Comparison of ENCODE assay signal across 13 cellular contexts in the genomic region with DNA sequence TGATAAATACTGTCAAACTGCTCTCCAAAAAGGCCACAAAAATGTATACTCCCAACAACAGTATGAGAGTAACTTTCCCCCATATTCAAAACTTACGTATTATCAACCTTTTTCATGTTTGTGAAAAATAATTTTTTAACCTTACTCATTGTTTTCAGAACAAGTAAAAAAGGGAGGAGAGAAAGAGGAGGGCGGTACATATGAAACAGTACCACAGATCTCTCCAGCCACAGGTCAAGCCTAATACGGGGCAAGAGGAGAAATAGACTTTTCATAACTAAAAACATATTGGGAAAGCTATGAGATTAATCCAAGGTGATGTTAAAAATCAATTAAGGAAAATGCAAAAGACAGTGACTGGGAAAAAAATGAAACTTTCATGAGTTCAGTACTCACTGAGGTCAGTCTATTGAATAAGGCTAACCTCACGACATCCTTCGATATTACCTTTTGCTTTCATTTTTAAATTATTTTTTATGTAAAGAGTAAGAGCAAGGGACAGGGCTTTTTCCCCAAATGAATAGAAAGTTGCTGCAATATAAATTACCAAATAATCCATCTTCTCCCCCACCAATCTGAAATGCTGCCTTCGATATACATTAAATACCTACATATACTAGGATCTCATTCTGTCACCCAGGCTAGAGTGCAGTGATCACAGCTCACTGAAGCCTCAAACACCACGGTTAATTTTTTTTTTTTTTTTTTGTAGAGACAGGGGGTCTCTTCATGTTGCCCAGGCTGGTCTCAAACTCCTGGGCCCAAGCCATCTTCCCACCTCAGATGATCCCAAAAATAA. TPM values are rescaled to one million over a fixed set of nuclear protein-coding genes. Genes with fewer than 3 reads are reported as not detected.
A peak's percentile ranks its signal among the peaks of the same experiment; 100 is the strongest.
DNase-seq lines count a peak whose midpoint lies in the region; ATAC-seq and TF ChIP-seq lines count a peak whose summit lies in the region.
"Had no signal": no experiment of that assay in that cellular context is flagged by ENCODE, and none has a peak within 500 bp of the region (broad histone marks: within the 10 kb centered on the region; RNA-seq: fewer than 3 reads in every experiment).

No MANE protein-coding gene starts in this region.

- no peak for TF ChIP-seq POLR2A in adrenal gland (IDR thresholded peaks at IDR 0.05)

- H3K27ac Mint-ChIP-seq in CD4-positive, alpha-beta memory T cell, result peak overlapping the region; percentile 62 to 90 (median 72)
- H3K27ac Mint-ChIP-seq in T-helper 17 cell, result peak overlapping the region; percentile 27
- H3K27ac Mint-ChIP-seq in nephron progenitor cell, result no peak overlapping the region

- H3K36me3 ChIP-seq in CD4-positive, alpha-beta memory T cell (ENCODE audit: insufficient read depth, low read length), result no peaks in the 10 kb centered on the region
- no peaks in the 10 kb centered on the region for H3K36me3 ChIP-seq in tibial artery
- H3K36me3 ChIP-seq in adrenal gland (replicated peaks in 1 of 2), result no peaks in the 10 kb centered on the region

- H3K4me3 ChIP-seq in CD4-positive, alpha-beta memory T cell (ENCODE audit: low read length in 2 of 2), result no peak overlapping the region
- H3K4me3 ChIP-seq in tibial artery, result no peak overlapping the region
- H3K4me3 ChIP-seq in adrenal gland, result no peak overlapping the region
- H3K4me3 ChIP-seq: BLaER1, PC-9 had no signal

- CTCF ChIA-PET in CD4-positive, alpha-beta memory T cell (lab: Charles Lee; ENCODE audit: partially characterized antibody), result interaction anchor here (0.6 to 1.5 kb wide), 5 partner anchors 9 to 146 kb away, joined by 3 to 9 read pairs (median 4); no protein-coding TSS in a partner anchor

- H3K9me3 ChIP-seq in CD4-positive, alpha-beta memory T cell (ENCODE audit: control insufficient read depth in 1 of 2, low read length in 2 of 2), result no peaks in the 10 kb centered on the region
- H3K9me3 ChIP-seq in T-helper 17 cell (ENCODE audit: control insufficient read depth, low read length, poor library complexity, severe bottlenecking) (no peaks in the 10 kb centered on the region), tibial artery (no peaks in the 10 kb centered on the region), adrenal gland (replicated peaks in 1 of 3) (no peaks in the 10 kb centered on the region)

- ATAC-seq in GM18907 (IDR thresholded peaks at IDR 0.05; ENCODE audit: unreplicated experiment) (peak; percentile 42), HG02759 (IDR thresholded peaks at IDR 0.05; ENCODE audit: unreplicated experiment) (peak; percentile 54), T-helper 17 cell (peak; percentile 55)
- ATAC-seq: HCT116 had no signal

- peak overlapping the region; percentile 68 to 89 (median 76) for H3K4me3 Mint-ChIP-seq in CD4-positive, alpha-beta memory T cell
- H3K4me3 Mint-ChIP-seq in T-helper 17 cell, result peak overlapping the region; percentile 55
- H3K4me3 Mint-ChIP-seq in nephron progenitor cell, result no peak overlapping the region

- H3K27me3 ChIP-seq in CD4-positive, alpha-beta memory T cell (ENCODE audit: insufficient read depth, low read length), result no peaks in the 10 kb centered on the region
- H3K27me3 ChIP-seq in tibial artery (no peaks in the 10 kb centered on the region), adrenal gland (no peaks in the 10 kb centered on the region)
- H3K27me3 ChIP-seq: BLaER1 had no signal

- intact Hi-C loops in CD4-positive, alpha-beta memory T cell (cut with micrococcal nuclease), result loop anchor here (2.0 kb wide), 1 partner anchor 14 kb away; no protein-coding TSS in a partner anchor
- intact Hi-C loops in tibial artery (cut with DNase I; ENCODE audit: low total_unique reads) (no loop called here), adrenal gland (cut with DNase I) (no loop called here)

- POLR2A ChIA-PET in CD4-positive, alpha-beta memory T cell (lab: Charles Lee; ENCODE audit: partially characterized antibody), result interaction anchor here (0.5 to 1.0 kb wide), 3 partner anchors 11 to 216 kb away, joined by 3 to 4 read pairs (median 3); a partner anchor contains a TSS

- H3K27me3 Mint-ChIP-seq in CD4-positive, alpha-beta memory T cell, result no peaks in the 10 kb centered on the region
- H3K27me3 Mint-ChIP-seq in T-helper 17 cell (no peaks in the 10 kb centered on the region), nephron progenitor cell (ENCODE audit: low read depth, poor library complexity) (no peaks in the 10 kb centered on the region)

- H3K27ac ChIP-seq in CD4-positive, alpha-beta memory T cell (ENCODE audit: low read depth, low read length), result peak overlapping the region; percentile 15
- H3K27ac ChIP-seq in tibial artery, result no peak overlapping the region
- no peak overlapping the region for H3K27ac ChIP-seq in adrenal gland
- H3K27ac ChIP-seq: BLaER1, PC-9 had no signal

- peaks cover 44% of the 10 kb centered on the region for H3K4me1 ChIP-seq in CD4-positive, alpha-beta memory T cell (ENCODE audit: insufficient read depth, low read length)
- H3K4me1 ChIP-seq in tibial artery (peaks cover 0 to under 1% (median 0%) of the 10 kb centered on the region in 4 donors), adrenal gland (replicated peaks in 1 of 2) (no peaks in the 10 kb centered on the region)

- H3K4me1 Mint-ChIP-seq in CD4-positive, alpha-beta memory T cell, result peaks cover 44 to 72% (median 61%) of the 10 kb centered on the region in 4 donors
- H3K4me1 Mint-ChIP-seq in T-helper 17 cell (peaks cover 20% of the 10 kb centered on the region), nephron progenitor cell (peaks cover 15% of the 10 kb centered on the region)

- H3K9me3 Mint-ChIP-seq in CD4-positive, alpha-beta memory T cell, result no peaks in the 10 kb centered on the region
- no peaks in the 10 kb centered on the region for H3K9me3 Mint-ChIP-seq in nephron progenitor cell

- H3K36me3 Mint-ChIP-seq in CD4-positive, alpha-beta memory T cell, result peaks cover 12 to 16% of the 10 kb centered on the region in 2 donors
- H3K36me3 Mint-ChIP-seq in T-helper 17 cell (ENCODE audit: low read depth) (peaks cover 3% of the 10 kb centered on the region), nephron progenitor cell (ENCODE audit: low read depth) (peaks cover 17% of the 10 kb centered on the region)

- TF ChIP-seq CTCF in tibial artery (IDR thresholded peaks at IDR 0.05) (no peak), adrenal gland (IDR thresholded peaks at IDR 0.05) (no peak), nephron progenitor cell (IDR thresholded peaks at IDR 0.05) (no peak)

- DNase-seq in CD4-positive, alpha-beta memory T cell, result peak in 1 of 5 donors; percentile 6
- DNase-seq in T-helper 17 cell (no peak), tibial artery (no peak), adrenal gland (no peak), NCI-H1105 treated with DMSO at 0.1 percent for 48 hours (lab: John Stamatoyannopoulos, UW) (no peak), nephron progenitor cell (no peak)
- DNase-seq: central memory CD4-positive, alpha-beta T cell; PC-9; stimulated activated naive CD4-positive, alpha-beta T cell had no signal

- 89 to 93% (median 91%) methylated on average over 7 of the region's 7 CpGs for WGBS in adrenal gland, 4 donors

RNA-seq across cellular contexts. Expression of a gene that starts 25.3 kb away (rescaled TPM):
- 100 to 1,000 TPM; 138 to 148 TPM for total RNA-seq in CD4-positive, alpha-beta memory T cell
- 10 to 100 TPM; 36.2 to 47.9 TPM for polyA plus RNA-seq in CD4-positive, alpha-beta memory T cell
- 100 to 1,000 TPM; 102 to 125 TPM for total RNA-seq in T-helper 17 cell
- total RNA-seq in adrenal gland, result 10 to 100 TPM; 23.6 to 46.1 (median 31.5) TPM
- 10 to 100 TPM; 17.6 to 27.0 (median 19.1) TPM for polyA plus RNA-seq in adrenal gland
